Comparison of ENCODE assay signal across 18 cellular contexts in genomic region chr2:173092844-173093402, GRCh38.
"Had no signal": no experiment of that assay in that cellular context is flagged by ENCODE, and none has a peak within 500 bp of the region (broad histone marks: within the 10 kb centered on the region; RNA-seq: fewer than 3 reads in every experiment).

No MANE protein-coding gene starts in this region.

- H3K9me3 ChIP-seq: colonic mucosa, prostate gland had no signal

- FAIRE-seq: frontal cortex had no signal

- H3K4me3 ChIP-seq: colonic mucosa, prostate gland had no signal

- H3K4me1 ChIP-seq: colonic mucosa, prostate gland had no signal

- DNase-seq: activated CD4-positive, alpha-beta T cell treated with anti-CD3 and anti-CD28 coated beads, Interleukin-2, amount 10 ng/mL, durations not matched to agents 24 days and 14 days; activated CD8-positive, alpha-beta memory T cell treated with anti-CD3 and anti-CD28 coated beads for 24 hours; activated naive CD4-positive, alpha-beta T cell treated with anti-CD3 and anti-CD28 coated beads for 36 hours; caudate nucleus; colonic mucosa; hypothalamus; left cardiac atrium; nucleus accumbens; stimulated activated CD4-positive, alpha-beta T cell treated with anti-CD3 and anti-CD28 coated beads, Interleukin-15, amount 100 ng/mL, for 24 hours; stimulated activated CD4-positive, alpha-beta T cell treated with anti-CD3 and anti-CD28 coated beads, Interleukin-4, amount 100 ng/mL, for 24 hours; stimulated activated naive CD8-positive, alpha-beta T cell treated with anti-CD3 and anti-CD28 coated beads, Interleukin-15, amount 100 ng/mL, for 72 hours; trophoblast cell had no signal

- H3K27ac ChIP-seq: colonic mucosa, prostate gland had no signal

- H3K36me3 ChIP-seq: colonic mucosa, prostate gland had no signal

- ATAC-seq: activated T-helper 17 cell treated with anti-CD3 and anti-CD28 coated beads, Interleukin-2, amount 50 U/mL, for 72 hours; left cardiac atrium; natural killer cell treated with Interleukin-12 subunit alpha and Interleukin-12 subunit beta and Interleukin-15 and Interleukin-18, amount 100 ng/mL, for 72 hours; SK-N-SH treated with all-trans-retinoic acid at 6 μM for 48 hours; stimulated activated naive CD8-positive, alpha-beta T cell treated with anti-CD3 and anti-CD28 coated beads, Interleukin-15, amount 100 ng/mL, for 72 hours; WTC11 had no signal

- H3K27me3 ChIP-seq: colonic mucosa had no signal
